1 cellular context compared by ENCODE assay signal in genomic region chr6:147063469-147064031, GRCh38.
TF ChIP-seq lines count a peak whose summit lies in the region.

No MANE protein-coding gene starts in this region.

TF ChIP-seq in HepG2, 621 proteins besides CTCF, POLR2A, EP300 and RAD21 (continued from another document and continues in another):
- TF ChIP-seq ZNF503 (CRISPR knock-in tag; IDR thresholded peaks at IDR 0.05) (no peak), ZNF749 (CRISPR knock-in tag; IDR thresholded peaks at IDR 0.05; ENCODE audit: borderline replicate concordance) (no peak), BHLHE40 (IDR thresholded peaks at IDR 0.05; ENCODE audit: low read length) (no peak), ZNF3 (CRISPR knock-in tag; IDR thresholded peaks at IDR 0.05) (peak; percentile 87; the same call in 1 of the 2 replicates), SP2 (CRISPR knock-in tag; IDR thresholded peaks at IDR 0.05) (no peak), ZNF777 (CRISPR knock-in tag; IDR thresholded peaks at IDR 0.05) (no peak), ZKSCAN8 (CRISPR knock-in tag; IDR thresholded peaks at IDR 0.05; ENCODE audit: borderline replicate concordance) (no peak), ZBTB10 (CRISPR knock-in tag; IDR thresholded peaks at IDR 0.05; ENCODE audit: borderline replicate concordance) (no peak), NPAS2 (CRISPR knock-in tag; IDR thresholded peaks at IDR 0.05; ENCODE audit: borderline replicate concordance) (no peak), TMF1 (CRISPR knock-in tag; IDR thresholded peaks at IDR 0.05; ENCODE audit: low read depth) (no peak), RXRB (CRISPR knock-in tag; IDR thresholded peaks at IDR 0.05; ENCODE audit: borderline replicate concordance) (no peak; the same call in 1 of the 2 replicates), HMGA1 (CRISPR knock-in tag; conservative IDR thresholded peaks at IDR 0.05) (no peak), SP5 (CRISPR knock-in tag; IDR thresholded peaks at IDR 0.05; ENCODE audit: borderline replicate concordance, low read depth) (no peak), ZNF570 (CRISPR knock-in tag; IDR thresholded peaks at IDR 0.05; ENCODE audit: borderline replicate concordance) (no peak), TIGD3 (CRISPR knock-in tag; IDR thresholded peaks at IDR 0.05; ENCODE audit: borderline replicate concordance) (no peak), ZNF326 (CRISPR knock-in tag; IDR thresholded peaks at IDR 0.05; ENCODE audit: borderline replicate concordance) (no peak), MEIS2 (CRISPR knock-in tag; IDR thresholded peaks at IDR 0.05) (no peak), NCOA2 (CRISPR knock-in tag; IDR thresholded peaks at IDR 0.05) (no peak), ZNF160 (CRISPR knock-in tag; IDR thresholded peaks at IDR 0.05) (no peak), BCL6 (CRISPR knock-in tag; IDR thresholded peaks at IDR 0.05) (peak; percentile 95), E2F5 (CRISPR knock-in tag; conservative IDR thresholded peaks at IDR 0.05) (no peak), AKAP8 (CRISPR knock-in tag; IDR thresholded peaks at IDR 0.05) (no peak), ZNF644 (CRISPR knock-in tag; IDR thresholded peaks at IDR 0.05; ENCODE audit: low read depth) (peak; percentile 36; the same call in 1 of the 2 replicates), CBX5 (CRISPR knock-in tag; IDR thresholded peaks at IDR 0.05; ENCODE audit: borderline replicate concordance) (no peak), GATAD2A (CRISPR knock-in tag; IDR thresholded peaks at IDR 0.05) (peak; percentile 36; the same call in 1 of the 2 replicates), ARID5B (CRISPR knock-in tag; IDR thresholded peaks at IDR 0.05) (peak; percentile 68), SATB2 (CRISPR knock-in tag; IDR thresholded peaks at IDR 0.05) (no peak), NFE2 (CRISPR knock-in tag; IDR thresholded peaks at IDR 0.05) (no peak), PHF8 (CRISPR knock-in tag; IDR thresholded peaks at IDR 0.05) (no peak), HMG20B (CRISPR knock-in tag; conservative IDR thresholded peaks at IDR 0.05) (no peak), ZBTB33 (CRISPR knock-in tag; IDR thresholded peaks at IDR 0.05) (no peak), ZNF335 (CRISPR knock-in tag; IDR thresholded peaks at IDR 0.05) (no peak), MEIS1 (CRISPR knock-in tag; IDR thresholded peaks at IDR 0.05; ENCODE audit: borderline replicate concordance) (no peak), ELF3 (CRISPR knock-in tag; IDR thresholded peaks at IDR 0.05) (no peak), TRIM24 (CRISPR knock-in tag; IDR thresholded peaks at IDR 0.05) (no peak), TEAD3 (CRISPR knock-in tag; optimal IDR thresholded peaks at IDR 0.05; ENCODE audit: borderline replicate concordance) (peak; percentile 77), LBX2 (CRISPR knock-in tag; IDR thresholded peaks at IDR 0.05; ENCODE audit: borderline replicate concordance) (no peak), SAP130 (CRISPR knock-in tag; IDR thresholded peaks at IDR 0.05; ENCODE audit: low read depth) (peak; percentile 14; the same call in 1 of the 2 replicates), FOSL2 (CRISPR knock-in tag; IDR thresholded peaks at IDR 0.05) (peak; percentile 62; the same call in 1 of the 2 replicates), FOXA3 (CRISPR knock-in tag; IDR thresholded peaks at IDR 0.05) (peak; percentile 39; the same call in 1 of the 2 replicates), RORA (CRISPR knock-in tag; IDR thresholded peaks at IDR 0.05) (no peak), ZUFSP (CRISPR knock-in tag; IDR thresholded peaks at IDR 0.05; ENCODE audit: borderline replicate concordance) (no peak), SOX13 (IDR thresholded peaks at IDR 0.05) (no peak), SOX13 (CRISPR knock-in tag; conservative IDR thresholded peaks at IDR 0.05 in 1 of 2, IDR thresholded peaks at IDR 0.05 in 1 of 2) (peak in 1 of 2 experiments; percentile 90; a peak in 2 of 4 replicates), RARG (CRISPR knock-in tag; IDR thresholded peaks at IDR 0.05; ENCODE audit: low read depth) (no peak), ZNF296 (CRISPR knock-in tag; conservative IDR thresholded peaks at IDR 0.05) (no peak), ZNF790 (CRISPR knock-in tag; IDR thresholded peaks at IDR 0.05; ENCODE audit: borderline replicate concordance) (no peak), CEBPB (IDR thresholded peaks at IDR 0.05; ENCODE audit: borderline replicate concordance, low read depth, low read length) (no peak), HMG20A (CRISPR knock-in tag; IDR thresholded peaks at IDR 0.05; ENCODE audit: borderline replicate concordance) (peak; percentile 49; the same call in 1 of the 2 replicates), TARDBP (CRISPR knock-in tag; IDR thresholded peaks at IDR 0.05) (no peak), ZSCAN5A (CRISPR knock-in tag; IDR thresholded peaks at IDR 0.05; ENCODE audit: borderline replicate concordance) (no peak), ARHGAP35 (CRISPR knock-in tag; IDR thresholded peaks at IDR 0.05; ENCODE audit: borderline replicate concordance) (no peak), KLF9 (CRISPR knock-in tag; IDR thresholded peaks at IDR 0.05; ENCODE audit: low read depth) (no peak)
